Comparison of ENCODE assay signal across 12 cellular contexts in genomic region chr10:71981024-71981867, GRCh38. TPM values are rescaled to one million over a fixed set of nuclear protein-coding genes. Genes with fewer than 3 reads are reported as not detected.
DNase-seq lines count a peak whose midpoint lies in the region; ATAC-seq and TF ChIP-seq lines count a peak whose summit lies in the region.
"Had no signal": no experiment of that assay in that cellular context is flagged by ENCODE, and none has a peak within 500 bp of the region (broad histone marks: within the 10 kb centered on the region; RNA-seq: fewer than 3 reads in every experiment).

No MANE protein-coding gene starts in this region.

- TF ChIP-seq CTCF in HFFc6 (IDR thresholded peaks at IDR 0.05): no peak
- no peak for TF ChIP-seq CTCF in left lung (IDR thresholded peaks at IDR 0.05)
- TF ChIP-seq CTCF in spleen (IDR thresholded peaks at IDR 0.05 in 8 of 11, conservative IDR thresholded peaks at IDR 0.05 in 3 of 11): no peak

- intact Hi-C loops in left lung (cut with DNase I) (no loop called here), spleen (cut with DNase I; ENCODE audit: low total_unique reads) (no loop called here)

- peak overlapping the region; percentile 95 for H3K27ac ChIP-seq in caudate nucleus (ENCODE audit: low read depth, low read length)
- H3K27ac ChIP-seq in left lung: peak overlapping the region; percentile 45 to 70
- peak overlapping the region in 7 of 8 donors; percentile 26 to 77 (median 75) for H3K27ac ChIP-seq in spleen
- H3K27ac ChIP-seq: neutrophil had no signal

- no peaks in the 10 kb centered on the region; the same call in 1 of the 2 replicates for H3K27me3 Mint-ChIP-seq in HFFc6 (ENCODE audit: insufficient read depth)
- H3K27me3 Mint-ChIP-seq: activated CD4-positive, alpha-beta T cell treated with anti-CD3 and anti-CD28 coated beads, Interleukin-2, amount 10 ng/mL, durations not matched to agents 24 days and 14 days; stimulated activated naive CD8-positive, alpha-beta T cell treated with anti-CD3 and anti-CD28 coated beads, Interleukin-15, Interleukin-2, amounts not matched to agents 100 ng/mL and 50 ng/mL, for 24 hours had no signal

- DNase-seq in HFFc6: no peak
- DNase-seq in caudate nucleus (lab: John Stamatoyannopoulos, UW): peak in 59 of 61 donors; percentile 35 to 95 (median 88)
- no peak for DNase-seq in left lung
- DNase-seq in spleen: peak; percentile 71
- no peak for DNase-seq in cerebellar nuclear complex (lab: John Stamatoyannopoulos, UW)
- DNase-seq in DMS53 (lab: John Stamatoyannopoulos, UW): no peak
- DNase-seq: activated CD4-positive, alpha-beta T cell treated with anti-CD3 and anti-CD28 coated beads, Interleukin-2, amount 10 ng/mL, durations not matched to agents 24 days and 14 days had no signal

- H3K4me3 ChIP-seq in left lung (no peak overlapping the region), spleen (no peak overlapping the region)

- H3K27ac Mint-ChIP-seq in HFFc6: peak overlapping the region; percentile 72
- H3K27ac Mint-ChIP-seq: activated CD4-positive, alpha-beta T cell treated with anti-CD3 and anti-CD28 coated beads, Interleukin-2, amount 10 ng/mL, durations not matched to agents 24 days and 14 days; dendritic cell treated with granulocyte-macrophage colony-stimulating factor and Interleukin-4, amounts not matched to agents 40 ng/mL and 50 ng/mL, for 4 days; stimulated activated naive CD8-positive, alpha-beta T cell treated with anti-CD3 and anti-CD28 coated beads, Interleukin-15, Interleukin-2, amounts not matched to agents 100 ng/mL and 50 ng/mL, for 24 hours had no signal

- peaks cover 24 to 58% of the 10 kb centered on the region in 2 donors for H3K4me1 ChIP-seq in left lung
- H3K4me1 ChIP-seq in spleen: peaks cover 27 to 96% (median 51%) of the 10 kb centered on the region in 6 donors

- H3K36me3 Mint-ChIP-seq in HFFc6 (ENCODE audit: low read depth): peaks cover 24% of the 10 kb centered on the region

- H3K36me3 ChIP-seq in left lung (no peaks in the 10 kb centered on the region), spleen (no peaks in the 10 kb centered on the region)
- H3K36me3 ChIP-seq: neutrophil had no signal

- ATAC-seq in left lung: no peak
- ATAC-seq in esophagus mucosa: no peak
- ATAC-seq in GM21717 (IDR thresholded peaks at IDR 0.05; ENCODE audit: unreplicated experiment): no peak

- H3K4me1 Mint-ChIP-seq in HFFc6 (ENCODE audit: low read depth): peaks cover 87% of the 10 kb centered on the region

- H3K9me3 Mint-ChIP-seq in HFFc6: no peaks in the 10 kb centered on the region
- H3K9me3 Mint-ChIP-seq: activated CD4-positive, alpha-beta T cell treated with anti-CD3 and anti-CD28 coated beads, Interleukin-2, amount 10 ng/mL, durations not matched to agents 24 days and 14 days; dendritic cell treated with granulocyte-macrophage colony-stimulating factor and Interleukin-4, amounts not matched to agents 40 ng/mL and 50 ng/mL, for 4 days; stimulated activated naive CD8-positive, alpha-beta T cell treated with anti-CD3 and anti-CD28 coated beads, Interleukin-15, Interleukin-2, amounts not matched to agents 100 ng/mL and 50 ng/mL, for 24 hours had no signal

- no peak overlapping the region for H3K4me3 Mint-ChIP-seq in HFFc6
- H3K4me3 Mint-ChIP-seq: activated CD4-positive, alpha-beta T cell treated with anti-CD3 and anti-CD28 coated beads, Interleukin-2, amount 10 ng/mL, durations not matched to agents 24 days and 14 days; dendritic cell treated with granulocyte-macrophage colony-stimulating factor and Interleukin-4, amounts not matched to agents 40 ng/mL and 50 ng/mL, for 4 days; stimulated activated naive CD8-positive, alpha-beta T cell treated with anti-CD3 and anti-CD28 coated beads, Interleukin-15, Interleukin-2, amounts not matched to agents 100 ng/mL and 50 ng/mL, for 24 hours had no signal

- 54 to 74% (median 67%) methylated on average over 12 to 14 of the region's 14 CpGs for WGBS in spleen, 5 donors

- H3K27me3 ChIP-seq in left lung: no peaks in the 10 kb centered on the region
- H3K27me3 ChIP-seq in spleen (replicated peaks in 1 of 7): no peaks in the 10 kb centered on the region
- H3K27me3 ChIP-seq: neutrophil had no signal

- no peaks in the 10 kb centered on the region for H3K9me3 ChIP-seq in left lung
- no peaks in the 10 kb centered on the region for H3K9me3 ChIP-seq in spleen
- H3K9me3 ChIP-seq: neutrophil had no signal

- TF ChIP-seq POLR2A in spleen (IDR thresholded peaks at IDR 0.05): no peak

RNA-seq across cellular contexts. Expression of gene CHST3, which starts 17.1 kb away (rescaled TPM):
- 10 to 100 TPM; 34.9 to 48.1 (median 40.3) TPM for total RNA-seq in HFFc6 (2021; fragmentation: NEBNext Ultra II Directional; extraction: Animal tissue kit (Norgen Biotek cat#: 25700))
- 10 to 100 TPM; 10.3 to 20.1 TPM for total RNA-seq in left lung
- 1 to 10 TPM; 4.1 to 8.7 (median 6.1) TPM for total RNA-seq in spleen
- polyA plus RNA-seq in spleen: 1 to 10 TPM in 1 of 3 donors, under 1 TPM in 2; 0.28 to 1.6 (median 0.56) TPM
- total RNA-seq in esophagus mucosa: 9.0 TPM

Comparison
In these comparisons a context has a peak if more than half of its experiments do, and no peak if none do; other contexts are left out.
1. DNase-seq: peak in caudate nucleus (59 of 61) and spleen (single experiment); none in HFFc6 (single experiment), left lung (0 of 2), cerebellar nuclear complex (0 of 2) and DMS53 (single experiment).
2. Peak in every context shown above with its lines, with median percentiles within 50 percentile points of each other: H3K27ac ChIP-seq.